Comparison of ENCODE assay signal across 26 cellular contexts in genomic region chr3:143203848-143204247, GRCh38.
DNase-seq lines count a peak whose midpoint lies in the region; ATAC-seq, FAIRE-seq and TF ChIP-seq lines count a peak whose summit lies in the region.
"Had no signal": no experiment of that assay in that cellular context is flagged by ENCODE, and none has a peak within 500 bp of the region (broad histone marks: within the 10 kb centered on the region; RNA-seq: fewer than 3 reads in every experiment).

No MANE protein-coding gene starts in this region.

- no peak for TF ChIP-seq RAD21 in HepG2 (CRISPR knock-in tag; IDR thresholded peaks at IDR 0.05)

- no TSS peak for BruUV-seq in HepG2 (replicated peaks; lab: Mats Ljungman, UMichigan)

- no peaks in the 10 kb centered on the region for H3K4me1 ChIP-seq in HepG2 (ENCODE audit: insufficient read depth, low read length)
- H3K4me1 ChIP-seq in right lobe of liver = no peaks in the 10 kb centered on the region
- H3K4me1 ChIP-seq in RWPE2 (ENCODE audit: insufficient read depth, poor library complexity, severe bottlenecking) = no peaks in the 10 kb centered on the region
- H3K4me1 ChIP-seq: SJCRH30, upper lobe of right lung had no signal

- FAIRE-seq in HepG2 (lab: Jason Lieb, UNC) = no peak
- FAIRE-seq: A204.1, K562, kidney had no signal

- H3K9ac ChIP-seq in HepG2 (ENCODE audit: insufficient read depth, low read depth, low read length) = no peak overlapping the region

- no peak for ATAC-seq in HepG2
- no peak for ATAC-seq in right lobe of liver
- peak; percentile 86 for ATAC-seq in RWPE2 (ENCODE audit: low read depth)
- ATAC-seq: K562; naive thymus-derived CD4-positive, alpha-beta T cell; upper lobe of right lung had no signal

- H3K4me3 ChIP-seq in HepG2 (replicated peaks in 1 of 3; ENCODE audit: insufficient read depth in 1 of 3, low read depth in 2 of 3, low read length in 3 of 3) = no peak overlapping the region
- no peak overlapping the region for H3K4me3 ChIP-seq in right lobe of liver
- H3K4me3 ChIP-seq in RWPE2 (ENCODE audit: severe bottlenecking) = no peak overlapping the region
- no peak overlapping the region for H3K4me3 ChIP-seq in fibroblast of the aortic adventitia (ENCODE audit: low read depth, low read length)
- H3K4me3 ChIP-seq: K562, SJCRH30, skin epidermis, upper lobe of right lung had no signal

- CTCF ChIA-PET in HepG2 (lab: Yijun Ruan, JAX; ENCODE audit: low intra/inter-chr PET ratio, low total read pairs) = no interaction called here

- H3K9me3 ChIP-seq in HepG2 (ENCODE audit: low read length) (no peaks in the 10 kb centered on the region), right lobe of liver (no peaks in the 10 kb centered on the region), RWPE2 (ENCODE audit: severe bottlenecking) (no peaks in the 10 kb centered on the region)
- H3K9me3 ChIP-seq: SJCRH30, upper lobe of right lung had no signal

- H2AFZ ChIP-seq in HepG2 (ENCODE audit: low read length) = no peak overlapping the region

- H4K20me1 ChIP-seq in HepG2 (ENCODE audit: insufficient read depth, low read length) = no peaks in the 10 kb centered on the region

- TF ChIP-seq EP300 in HepG2 (IDR thresholded peaks at IDR 0.05; ENCODE audit: low read depth in 2 of 2, low read length in 2 of 2) = no peak
- no peak for TF ChIP-seq EP300 in HepG2 (CRISPR knock-in tag; IDR thresholded peaks at IDR 0.05; ENCODE audit: borderline replicate concordance)

- no peak overlapping the region for H3K4me2 ChIP-seq in HepG2 (ENCODE audit: low read depth, low read length)

- POLR2A ChIA-PET in HepG2 (lab: Yijun Ruan, JAX) = no interaction called here

- TF ChIP-seq POLR2A in HepG2 (IDR thresholded peaks at IDR 0.05; ENCODE audit: insufficient read depth in 1 of 2, low read depth in 2 of 2, low read length in 2 of 2) = no peak
- TF ChIP-seq POLR2A in right lobe of liver (IDR thresholded peaks at IDR 0.05) = no peak

- H3K27me3 ChIP-seq in HepG2 (ENCODE audit: control insufficient read depth in 1 of 2, insufficient read depth in 2 of 2, low read length in 2 of 2) (no peaks in the 10 kb centered on the region), right lobe of liver (no peaks in the 10 kb centered on the region), RWPE2 (ENCODE audit: insufficient read depth, poor library complexity, severe bottlenecking) (no peaks in the 10 kb centered on the region)
- H3K27me3 ChIP-seq: SJCRH30, upper lobe of right lung had no signal

- no peak overlapping the region for H3K27ac ChIP-seq in HepG2 (ENCODE audit: extremely low read length, insufficient read depth, low read length)
- no peak overlapping the region for H3K27ac ChIP-seq in right lobe of liver
- no peak overlapping the region for H3K27ac ChIP-seq in RWPE2 (ENCODE audit: poor library complexity, severe bottlenecking)
- H3K27ac ChIP-seq: SJCRH30, skin epidermis, upper lobe of right lung had no signal

- H3K36me3 ChIP-seq in HepG2 (replicated peaks in 1 of 2; ENCODE audit: control insufficient read depth in 1 of 2, insufficient read depth in 2 of 2, low read length in 2 of 2) (no peaks in the 10 kb centered on the region), right lobe of liver (no peaks in the 10 kb centered on the region), RWPE2 (ENCODE audit: low read depth) (no peaks in the 10 kb centered on the region)
- H3K36me3 ChIP-seq: SJCRH30, upper lobe of right lung had no signal

- in situ Hi-C loops in HepG2 (cut with HindIII; ENCODE audit: extremely low pct_ligation_motif_present, low pct_unique_long_range_greater_than_20kb) = no loop called here

- intact Hi-C loops in HepG2 (cut with micrococcal nuclease; ENCODE audit: unreplicated experiment) (no loop called here), right lobe of liver (cut with DNase I) (no loop called here)

- TF ChIP-seq CTCF in HepG2 (CRISPR knock-in tag; IDR thresholded peaks at IDR 0.05) = no peak
- no peak for TF ChIP-seq CTCF in right lobe of liver (IDR thresholded peaks at IDR 0.05)
- no peak for TF ChIP-seq CTCF in RWPE2 (IDR thresholded peaks at IDR 0.05; ENCODE audit: poor library complexity, severe bottlenecking)
- no peak for TF ChIP-seq CTCF in fibroblast of the aortic adventitia (IDR thresholded peaks at IDR 0.05; ENCODE audit: insufficient read depth, low read length)

- DNase-seq in HepG2 (ENCODE audit: low spot score) (no peak), right lobe of liver (no peak), RWPE2 (ENCODE audit: low spot score) (no peak), fibroblast of the aortic adventitia (ENCODE audit: low read depth) (peak; percentile 11), GF-D8 (lab: John Stamatoyannopoulos, UW) (no peak), UCSD-AML1 (lab: John Stamatoyannopoulos, UW; ENCODE audit: unreplicated experiment) (no peak), NCI-H1930 (lab: John Stamatoyannopoulos, UW) (no peak), cortex of kidney (lab: John Stamatoyannopoulos, UW) (no peak)
- DNase-seq: activated naive CD4-positive, alpha-beta T cell treated with anti-CD3 and anti-CD28 coated beads, Interleukin-2, amount 10 ng/mL, durations not matched to agents 7 days and 5 days; activated T-cell treated with anti-CD3 and anti-CD28 coated beads, Interleukin-2, amount 50 U/mL, for 48 hours; aorta; DMS 273 treated with DMSO at 0.1 percent for 48 hours; effector memory CD4-positive, alpha-beta T cell; H9; hippocampal formation; kidney; mesendoderm; naive thymus-derived CD4-positive, alpha-beta T cell; NCI-H2029; NCI-H510A; SJCRH30; stimulated activated CD4-positive, alpha-beta T cell treated with anti-CD3 and anti-CD28 coated beads, Interleukin-2, amount 100 ng/mL, for 48 hours; upper lobe of right lung had no signal

- no peaks in the 10 kb centered on the region for H3K79me2 ChIP-seq in HepG2 (ENCODE audit: insufficient read depth, low read length)

- 2% methylated on average over 3 of the region's 3 CpGs for WGBS in HepG2 (ENCODE audit: low lambda C conversion rate)
- WGBS in right lobe of liver (ENCODE audit: insufficient coverage, low coverage, low lambda C conversion rate, missing lambda C conversion rate) = 95% methylated on average over 3 of the region's 3 CpGs

TF ChIP-seq in HepG2, 621 proteins besides CTCF, POLR2A, EP300 and RAD21:
- TF ChIP-seq ARID3A (IDR thresholded peaks at IDR 0.05; ENCODE audit: low read depth, low read length) = no peak
- no peak for TF ChIP-seq ZNF142 (CRISPR knock-in tag; IDR thresholded peaks at IDR 0.05)
- no peak for TF ChIP-seq REL (CRISPR knock-in tag; conservative IDR thresholded peaks at IDR 0.05)
- no peak for TF ChIP-seq ZNF17 (CRISPR knock-in tag; IDR thresholded peaks at IDR 0.05)
- 0 out of 2 replicates have a peak, but pooled peaks have one; percentile 18 for TF ChIP-seq ZNF331 (CRISPR knock-in tag; IDR thresholded peaks at IDR 0.05)
- TF ChIP-seq IKZF4 (CRISPR knock-in tag; IDR thresholded peaks at IDR 0.05; ENCODE audit: borderline replicate concordance, low read depth, not compliant biosample characterization) = no peak
